Comparison of ENCODE assay signal across 23 cellular contexts in genomic region chr19:50869479-50869878, GRCh38. TPM values are rescaled to one million over a fixed set of nuclear protein-coding genes. Genes with fewer than 3 reads are reported as not detected.
DNase-seq lines count a peak whose midpoint lies in the region; ATAC-seq, FAIRE-seq and TF ChIP-seq lines count a peak whose summit lies in the region.
"Had no signal": no experiment of that assay in that cellular context is flagged by ENCODE, and none has a peak within 500 bp of the region (broad histone marks: within the 10 kb centered on the region; RNA-seq: fewer than 3 reads in every experiment).

No MANE protein-coding gene starts in this region.

- TF ChIP-seq RAD21 in K562 (CRISPR knock-in tag; conservative IDR thresholded peaks at IDR 0.05 in 1 of 2, IDR thresholded peaks at IDR 0.05 in 1 of 2), result no peak

- ATAC-seq in K562, result no peak
- ATAC-seq in GM19452 (IDR thresholded peaks at IDR 0.05; ENCODE audit: unreplicated experiment), result no peak
- ATAC-seq: HCT116 had no signal

- no peak overlapping the region for H4K8ac ChIP-seq in H9 (replicated peaks; ENCODE audit: insufficient read length, low read depth, low read length)

- no peak overlapping the region for H3T11ph ChIP-seq in H9 (ENCODE audit: low read length)

- no peak for FAIRE-seq in K562 (lab: Jason Lieb, UNC)
- FAIRE-seq: A549, G401.6, GM12892, H1 had no signal

- no peak for TF ChIP-seq CTCF in 22Rv1 (IDR thresholded peaks at IDR 0.05)
- TF ChIP-seq CTCF in MM.1S (IDR thresholded peaks at IDR 0.05; ENCODE audit: low read length), result no peak
- TF ChIP-seq CTCF in K562 (IDR thresholded peaks at IDR 0.05 in 2 of 3, conservative IDR thresholded peaks at IDR 0.05 in 1 of 3; ENCODE audit: insufficient read depth in 2 of 3, low read depth in 1 of 3, low read length in 3 of 3), result no peak
- no peak for TF ChIP-seq CTCF in prostate gland (IDR thresholded peaks at IDR 0.05)
- no peak for TF ChIP-seq CTCF in H9 (conservative IDR thresholded peaks at IDR 0.05)
- no peak for TF ChIP-seq CTCF in chondrocyte (IDR thresholded peaks at IDR 0.05)

- H3K79me2 ChIP-seq in MM.1S (ENCODE audit: low read length) (no peaks in the 10 kb centered on the region), K562 (ENCODE audit: control insufficient read depth, insufficient read depth, low read length) (no peaks in the 10 kb centered on the region), H9 (ENCODE audit: insufficient read depth, low read length) (no peaks in the 10 kb centered on the region)

- no peaks in the 10 kb centered on the region for H3K36me3 Mint-ChIP-seq in H9 (ENCODE audit: insufficient read depth in 1 of 3, low read depth in 3 of 3)
- no peaks in the 10 kb centered on the region for H3K36me3 Mint-ChIP-seq in chondrocyte (ENCODE audit: low read depth)
- H3K36me3 Mint-ChIP-seq: CD4-positive, alpha-beta memory T cell had no signal

- no peak overlapping the region for H3K14ac ChIP-seq in H9 (ENCODE audit: insufficient read depth, low read length)

- no peak for TF ChIP-seq POLR2A in K562 (conservative IDR thresholded peaks at IDR 0.05)
- TF ChIP-seq POLR2A in prostate gland (IDR thresholded peaks at IDR 0.05), result no peak

- H3K4me1 ChIP-seq in MM.1S (ENCODE audit: low read length) (no peaks in the 10 kb centered on the region), K562 (replicated peaks in 1 of 2; ENCODE audit: control insufficient read depth in 2 of 2, insufficient read depth in 2 of 2, low read length in 2 of 2) (peaks cover 4 to 7% of the 10 kb centered on the region in 2 experiments; a peak in 4 of 5 replicates), prostate gland (replicated peaks) (peaks cover 16% of the 10 kb centered on the region), H9 (ENCODE audit: insufficient read depth, low read length) (no peaks in the 10 kb centered on the region)
- H3K4me1 ChIP-seq: A549 had no signal

- H2AFZ ChIP-seq in MM.1S (ENCODE audit: low read length), result peak overlapping the region; percentile 93; the same call in 1 of the 2 replicates
- H2AFZ ChIP-seq in K562 (ENCODE audit: low read depth, low read length), result peak overlapping the region; percentile 97
- no peak overlapping the region for H2AFZ ChIP-seq in H9 (ENCODE audit: low read length)
- H2AFZ ChIP-seq: GM23248 had no signal

- H3K9me3 ChIP-seq in MM.1S (replicated peaks; ENCODE audit: insufficient read depth, low read length) (no peaks in the 10 kb centered on the region), K562 (replicated peaks; ENCODE audit: control insufficient read depth, insufficient read depth, low read depth, low read length) (0 out of 2 replicates have a peak, but pooled peaks cover 4% of the 10 kb centered on the region), prostate gland (no peaks in the 10 kb centered on the region), H9 (ENCODE audit: control insufficient read depth, low read depth, low read length) (no peaks in the 10 kb centered on the region)
- H3K9me3 ChIP-seq: BE2C; BLaER1 treated with 17β-estradiol and CSF1 and Interleukin-3, amounts not matched to agents 10 nM and 100 nM had no signal

- WGBS in K562 (ENCODE audit: insufficient coverage, low coverage, missing lambda C conversion rate), result 34% methylated on average over 4 of the region's 4 CpGs
- WGBS in prostate gland, result 40% methylated on average over 4 of the region's 4 CpGs
- WGBS in H9 (ENCODE audit: extremely low coverage, insufficient read length, low lambda C conversion rate), result no CpG with 5 or more reads among the region's 4 CpGs

- H3K36me3 ChIP-seq in MM.1S (replicated peaks; ENCODE audit: insufficient read depth, low read length), result no peaks in the 10 kb centered on the region
- no peaks in the 10 kb centered on the region for H3K36me3 ChIP-seq in K562 (ENCODE audit: control insufficient read depth, insufficient read depth, low read length)
- H3K36me3 ChIP-seq in prostate gland, result no peaks in the 10 kb centered on the region
- H3K36me3 ChIP-seq: BE2C; BLaER1 treated with 17β-estradiol and CSF1 and Interleukin-3, amounts not matched to agents 10 nM and 100 nM had no signal

- no peak overlapping the region for H3K23ac ChIP-seq in H9 (ENCODE audit: insufficient read length, low read depth, low read length)

- no peak overlapping the region for H3K56ac ChIP-seq in H9 (ENCODE audit: insufficient read length, low read depth, low read length)

- H2BK12ac ChIP-seq in H9 (ENCODE audit: insufficient read length, low read depth, low read length), result no peak overlapping the region

- no peak overlapping the region for H3K4ac ChIP-seq in H9 (ENCODE audit: low read depth, low read length)

- no peak overlapping the region for H2BK5ac ChIP-seq in H9 (ENCODE audit: insufficient read length, low read length)

- H3K27me3 ChIP-seq in MM.1S (replicated peaks; ENCODE audit: insufficient read depth, low read length), result peaks cover 84% of the 10 kb centered on the region
- peaks cover 11 to 20% of the 10 kb centered on the region in 2 experiments; a peak in 3 of 5 replicates for H3K27me3 ChIP-seq in K562 (ENCODE audit: control insufficient read depth in 2 of 2, insufficient read depth in 2 of 2, low read length in 2 of 2)
- H3K27me3 ChIP-seq in prostate gland (replicated peaks; ENCODE audit: insufficient read depth), result no peaks in the 10 kb centered on the region
- H3K27me3 ChIP-seq in H9 (ENCODE audit: insufficient read depth, low read length), result peaks cover 3% of the 10 kb centered on the region; the same call in 1 of the 2 replicates
- H3K27me3 ChIP-seq: BLaER1 treated with 17β-estradiol and CSF1 and Interleukin-3, amounts not matched to agents 10 nM and 100 nM had no signal

- CTCF ChIA-PET in K562 (lab: Yijun Ruan, JAX; ENCODE audit: low intra/inter-chr PET ratio), result no interaction called here

- BruUV-seq in K562 (replicated peaks; lab: Mats Ljungman, UMichigan), result no TSS peak

- H3K27ac Mint-ChIP-seq in H9 (no peak overlapping the region), chondrocyte (ENCODE audit: unreplicated experiment) (no peak overlapping the region)

- no peak overlapping the region for H2BK120ac ChIP-seq in H9 (ENCODE audit: low read depth, low read length, poor library complexity, severe bottlenecking)

- H4K91ac ChIP-seq in H9 (ENCODE audit: insufficient read length, low read depth, low read length), result no peak overlapping the region

- H4K20me1 ChIP-seq in MM.1S (ENCODE audit: insufficient read depth, low read length), result no peaks in the 10 kb centered on the region
- no peaks in the 10 kb centered on the region for H4K20me1 ChIP-seq in K562 (replicated peaks; ENCODE audit: control insufficient read depth, insufficient read depth, low read length)
- H4K20me1 ChIP-seq in H9 (ENCODE audit: control insufficient read depth, insufficient read depth, insufficient read length), result no peaks in the 10 kb centered on the region
- H4K20me1 ChIP-seq: BLaER1 treated with 17β-estradiol and CSF1 and Interleukin-3, amounts not matched to agents 10 nM and 100 nM had no signal

- H2BK15ac ChIP-seq in H9 (ENCODE audit: low read depth, low read length), result no peak overlapping the region

- peak overlapping the region; percentile 100 for H3K27ac ChIP-seq in 22Rv1
- H3K27ac ChIP-seq in MM.1S (ENCODE audit: low read length), result no peak overlapping the region
- H3K27ac ChIP-seq in K562 (ENCODE audit: extremely low read depth, low read depth, low read length), result no peak overlapping the region
- peak overlapping the region; percentile 97 to 99 for H3K27ac ChIP-seq in prostate gland
- no peak overlapping the region for H3K27ac ChIP-seq in H9 (ENCODE audit: insufficient read length, low read depth, low read length)
- H3K27ac ChIP-seq: A549; BLaER1 treated with 17β-estradiol and CSF1 and Interleukin-3, amounts not matched to agents 10 nM and 100 nM; GM23248 had no signal

- H3K27me3 Mint-ChIP-seq in H9 (ENCODE audit: low read depth) (peaks cover 80% of the 10 kb centered on the region), chondrocyte (ENCODE audit: low read depth) (peaks cover 15% of the 10 kb centered on the region)

- no peak overlapping the region for H2BK20ac ChIP-seq in H9 (ENCODE audit: low read depth, low read length, poor library complexity, severe bottlenecking)

- no peaks in the 10 kb centered on the region for H3K79me1 ChIP-seq in H9 (ENCODE audit: insufficient read depth, low read depth, low read length, poor library complexity, severe bottlenecking)

- no peak overlapping the region for H2AK5ac ChIP-seq in H9 (ENCODE audit: insufficient read length, low read length)

- H3K9me3 Mint-ChIP-seq in H9 (no peaks in the 10 kb centered on the region; a peak in 1 of 5 replicates), chondrocyte (ENCODE audit: low read depth) (no peaks in the 10 kb centered on the region)

- no peaks in the 10 kb centered on the region for H3K9me1 ChIP-seq in K562 (ENCODE audit: control insufficient read depth, insufficient read depth, low read length)

- H3K9ac ChIP-seq in MM.1S (ENCODE audit: low read length), result no peak overlapping the region
- H3K9ac ChIP-seq in K562 (ENCODE audit: insufficient read depth in 1 of 2, low read depth in 2 of 2, low read length in 2 of 2), result no peak overlapping the region
- no peak overlapping the region for H3K9ac ChIP-seq in H9 (ENCODE audit: extremely low read depth, insufficient read length, low read length)
- H3K9ac ChIP-seq: BLaER1 treated with 17β-estradiol and CSF1 and Interleukin-3, amounts not matched to agents 10 nM and 100 nM; GM23248 had no signal

- H3K4me3 Mint-ChIP-seq in H9 (no peak overlapping the region), chondrocyte (ENCODE audit: unreplicated experiment) (no peak overlapping the region)
- H3K4me3 Mint-ChIP-seq: CD4-positive, alpha-beta memory T cell had no signal

- H4K5ac ChIP-seq in H9 (ENCODE audit: insufficient read length, low read depth, low read length), result no peak overlapping the region

- H3F3A ChIP-seq in MM.1S (ENCODE audit: insufficient read depth, low read length), result no peaks in the 10 kb centered on the region

- H3K4me1 Mint-ChIP-seq in H9 (no peaks in the 10 kb centered on the region), chondrocyte (ENCODE audit: low read depth) (no peaks in the 10 kb centered on the region)
- H3K4me1 Mint-ChIP-seq: CD4-positive, alpha-beta memory T cell had no signal

- in situ Hi-C loops in K562 (cut with MboI), result no loop called here

- no peak for DNase-seq in MM.1S
- DNase-seq in K562 (ENCODE audit: extremely low read depth in 1 of 4, low spot score in 3 of 4), result no peak
- DNase-seq in prostate gland (ENCODE audit: low spot score), result no peak
- no peak for DNase-seq in H9
- DNase-seq in chondrocyte (ENCODE audit: low spot score), result no peak
- DNase-seq: 8988T; ACHN; AML-193; BE2C; Calu3; CD4-positive, alpha-beta memory T cell; COR-L47; DND-41; GM23248; H7 had no signal

- no peak overlapping the region for H3K4me2 ChIP-seq in MM.1S (ENCODE audit: low read depth, low read length)
- no peak overlapping the region for H3K4me2 ChIP-seq in K562 (ENCODE audit: insufficient read depth, low read length)
- no peak overlapping the region for H3K4me2 ChIP-seq in H9 (ENCODE audit: insufficient read depth, insufficient read length, low read length)
- H3K4me2 ChIP-seq: BLaER1 treated with 17β-estradiol and CSF1 and Interleukin-3, amounts not matched to agents 10 nM and 100 nM had no signal

- POLR2A ChIA-PET in K562 (lab: Yijun Ruan, JAX), result interaction anchor here (1.3 kb wide), 1 partner anchor 74 kb away, joined by 5 read pairs; no protein-coding TSS in a partner anchor

- no peaks in the 10 kb centered on the region for H3K9me2 ChIP-seq in MM.1S (replicated peaks; ENCODE audit: insufficient read depth, low read length)

- no peak overlapping the region for H3K18ac ChIP-seq in H9 (ENCODE audit: insufficient read length, low read depth, low read length)

- H3K23me2 ChIP-seq in H9 (ENCODE audit: insufficient read length, low read depth, low read length, poor library complexity, severe bottlenecking), result no peaks in the 10 kb centered on the region

- TF ChIP-seq EP300 in K562 (IDR thresholded peaks at IDR 0.05; ENCODE audit: low read length), result no peak

- no peak overlapping the region for H3K4me3 ChIP-seq in MM.1S (ENCODE audit: low read length)
- no peak overlapping the region for H3K4me3 ChIP-seq in K562
- H3K4me3 ChIP-seq in prostate gland, result no peak overlapping the region
- H3K4me3 ChIP-seq: BLaER1 treated with 17β-estradiol and CSF1 and Interleukin-3, amounts not matched to agents 10 nM and 100 nM; GM23248 had no signal

- intact Hi-C loops in K562 (cut with micrococcal nuclease) (no loop called here), prostate gland (cut with DNase I) (no loop called here)

RNA-seq across cellular contexts. Expression of gene KLK2, which starts 3.8 kb away (rescaled TPM):
- total RNA-seq in K562 (2011; cell fraction: chromatin; rRNA removed; ENCODE audit: low replicate concordance), result 1.3 and 4.1 TPM in 2 replicates
- total RNA-seq in K562 (2011; cell fraction: nucleolus; rRNA removed), result 1.3 and 1.8 TPM in 2 replicates
- total RNA-seq in K562 (2011; cell fraction: nucleoplasm; rRNA removed), result 0.88 and 2.5 TPM in 2 replicates
- total RNA-seq in K562 (2014; rRNA removed), result not detected in 2 replicates
- total RNA-seq in K562 (2014; rRNA removed; fragmentation: Illumina TruSeq; extraction: Trizol), result 0.47 TPM in 1 of 2 replicates, not detected in the other
- 0.18 and 0.38 TPM in 2 replicates for total RNA-seq in K562 (2015; rRNA removed; fragmentation: Illumina TruSeq; extraction: Trizol)
- 0.24 and 0.74 TPM in 2 replicates for total RNA-seq in K562 (2021)
- 0.31 and 0.39 TPM in 2 replicates for polyA plus RNA-seq in K562 (2011; rRNA removed)
- 0.52 TPM in 1 of 2 replicates, not detected in the other for polyA plus RNA-seq in K562 (2011; cell fraction: cytosol; rRNA removed)
- 0.94 and 2.9 TPM in 2 replicates for polyA plus RNA-seq in K562 (2011; cell fraction: nucleus; rRNA removed)
- polyA plus RNA-seq in K562 (2012), result 0.40 and 0.76 TPM in 2 replicates
- 0.25 and 0.69 TPM in 2 replicates for polyA plus RNA-seq in K562 (2014; fragmentation: Illumina TruSeq; extraction: Trizol)
- polyA plus RNA-seq in K562 (2014; fragmentation: Nextera tagmentation; extraction: Ambion mirVana), result under 1 TPM; 0.11 to 0.22 TPM
- polyA plus RNA-seq in K562 (2014; rRNA removed), result 0.11 and 0.46 TPM in 2 replicates
- 0.42 TPM in 1 of 2 replicates, not detected in the other for polyA minus RNA-seq in K562 (2011; rRNA and poly(A)+ RNA removed)
- not detected in 2 replicates for polyA minus RNA-seq in K562 (2011; cell fraction: cytosol; rRNA and poly(A)+ RNA removed)
- 0.40 and 0.44 TPM in 2 replicates for polyA minus RNA-seq in K562 (2011; cell fraction: nucleus; rRNA and poly(A)+ RNA removed)
- over 10,000 TPM in 1 of 2 donors, 1,000 to 10,000 TPM in 1; 3,344 to 10,024 TPM for total RNA-seq in prostate gland
- not detected in 2 replicates for total RNA-seq in H9 (2021)
- not detected in 3 replicates for total RNA-seq in chondrocyte
- total RNA-seq: Calu3; CD4-positive, alpha-beta memory T cell; GM23248; H1; H7 had no signal
- polyA plus RNA-seq: CD4-positive, alpha-beta memory T cell; GM23248 had no signal

RNA-seq across cellular contexts. Expression of gene KLK3, which starts 14.8 kb away (rescaled TPM):
- not detected in 2 replicates for total RNA-seq in K562 (2011; cell fraction: chromatin; rRNA removed; ENCODE audit: low replicate concordance)
- not detected in 2 replicates for total RNA-seq in K562 (2011; cell fraction: nucleolus; rRNA removed)
- total RNA-seq in K562 (2011; cell fraction: nucleoplasm; rRNA removed), result not detected in 2 replicates
- not detected in 2 replicates for total RNA-seq in K562 (2014; rRNA removed)
- total RNA-seq in K562 (2014; rRNA removed; fragmentation: Illumina TruSeq; extraction: Trizol), result not detected in 2 replicates
- total RNA-seq in K562 (2015; rRNA removed; fragmentation: Illumina TruSeq; extraction: Trizol), result not detected in 2 replicates
- not detected in 2 replicates for total RNA-seq in K562 (2021)
- not detected in 2 replicates for polyA plus RNA-seq in K562 (2011; rRNA removed)
- polyA plus RNA-seq in K562 (2011; cell fraction: cytosol; rRNA removed), result not detected in 2 replicates
- not detected in 2 replicates for polyA plus RNA-seq in K562 (2011; cell fraction: nucleus; rRNA removed)
- polyA plus RNA-seq in K562 (2012), result not detected in 2 replicates
- polyA plus RNA-seq in K562 (2014; fragmentation: Illumina TruSeq; extraction: Trizol), result not detected in 2 replicates
- not detected for polyA plus RNA-seq in K562 (2014; fragmentation: Nextera tagmentation; extraction: Ambion mirVana)
- not detected in 2 replicates for polyA plus RNA-seq in K562 (2014; rRNA removed)
- not detected in 2 replicates for polyA minus RNA-seq in K562 (2011; rRNA and poly(A)+ RNA removed)
- not detected in 2 replicates for polyA minus RNA-seq in K562 (2011; cell fraction: cytosol; rRNA and poly(A)+ RNA removed)
- polyA minus RNA-seq in K562 (2011; cell fraction: nucleus; rRNA and poly(A)+ RNA removed), result not detected in 2 replicates
- total RNA-seq in prostate gland, result over 10,000 TPM in 1 of 2 donors, 1,000 to 10,000 TPM in 1; 7,620 to 35,247 TPM
- not detected in 2 replicates for total RNA-seq in H9 (2021)
- not detected in 3 replicates for total RNA-seq in chondrocyte
- total RNA-seq: Calu3; CD4-positive, alpha-beta memory T cell; GM23248; H1; H7 had no signal
- polyA plus RNA-seq: A549; CD4-positive, alpha-beta memory T cell; GM23248 had no signal

RNA-seq across cellular contexts. Expression of gene KLK15, which starts 36.1 kb away (rescaled TPM):
- total RNA-seq in K562 (2011; cell fraction: chromatin; rRNA removed; ENCODE audit: low replicate concordance), result not detected in 2 replicates
- total RNA-seq in K562 (2011; cell fraction: nucleolus; rRNA removed), result not detected in 2 replicates
- total RNA-seq in K562 (2011; cell fraction: nucleoplasm; rRNA removed), result not detected in 2 replicates
- total RNA-seq in K562 (2014; rRNA removed) (not detected in 2 replicates), K562 (2014; rRNA removed; fragmentation: Illumina TruSeq; extraction: Trizol) (not detected in 2 replicates), K562 (2015; rRNA removed; fragmentation: Illumina TruSeq; extraction: Trizol) (not detected in 2 replicates), K562 (2021) (not detected in 2 replicates), prostate gland (1 to 10 TPM; 4.0 to 8.5 TPM), H9 (2021) (not detected in 2 replicates), chondrocyte (not detected in 3 replicates)
- polyA plus RNA-seq in K562 (2011; rRNA removed) (not detected in 2 replicates), K562 (2014; fragmentation: Illumina TruSeq; extraction: Trizol) (not detected in 2 replicates), K562 (2014; fragmentation: Nextera tagmentation; extraction: Ambion mirVana) (not detected), K562 (2014; rRNA removed) (not detected in 2 replicates)
- polyA plus RNA-seq in K562 (2011; cell fraction: cytosol; rRNA removed), result not detected in 2 replicates
- polyA plus RNA-seq in K562 (2011; cell fraction: nucleus; rRNA removed), result not detected in 2 replicates
- polyA plus RNA-seq in K562 (2012), result not detected in 2 replicates
- polyA minus RNA-seq in K562 (2011; rRNA and poly(A)+ RNA removed), result not detected in 2 replicates
- not detected in 2 replicates for polyA minus RNA-seq in K562 (2011; cell fraction: cytosol; rRNA and poly(A)+ RNA removed)
- polyA minus RNA-seq in K562 (2011; cell fraction: nucleus; rRNA and poly(A)+ RNA removed), result not detected in 2 replicates
- total RNA-seq: Calu3; CD4-positive, alpha-beta memory T cell; GM23248; H1; H7 had no signal
- polyA plus RNA-seq: A549; CD4-positive, alpha-beta memory T cell; GM23248; H1 had no signal

RNA-seq across cellular contexts. Expression of gene KLK4, which starts 41.7 kb away (rescaled TPM):
- not detected in 2 replicates for total RNA-seq in K562 (2011; cell fraction: chromatin; rRNA removed; ENCODE audit: low replicate concordance)
- total RNA-seq in K562 (2011; cell fraction: nucleolus; rRNA removed), result not detected in 2 replicates
- total RNA-seq in K562 (2011; cell fraction: nucleoplasm; rRNA removed), result not detected in 2 replicates
- total RNA-seq in K562 (2014; rRNA removed) (not detected in 2 replicates), K562 (2014; rRNA removed; fragmentation: Illumina TruSeq; extraction: Trizol) (not detected in 2 replicates), K562 (2015; rRNA removed; fragmentation: Illumina TruSeq; extraction: Trizol) (not detected in 2 replicates), K562 (2021) (not detected in 2 replicates), prostate gland (100 to 1,000 TPM; 188 to 330 TPM), H9 (2021) (0.48 TPM in 1 of 2 replicates, not detected in the other), chondrocyte (not detected in 3 replicates)
- polyA plus RNA-seq in K562 (2011; rRNA removed) (not detected in 2 replicates), K562 (2014; fragmentation: Illumina TruSeq; extraction: Trizol) (not detected in 2 replicates), K562 (2014; fragmentation: Nextera tagmentation; extraction: Ambion mirVana) (not detected), K562 (2014; rRNA removed) (not detected in 2 replicates)
- not detected in 2 replicates for polyA plus RNA-seq in K562 (2011; cell fraction: cytosol; rRNA removed)
- polyA plus RNA-seq in K562 (2011; cell fraction: nucleus; rRNA removed), result not detected in 2 replicates
- 0.10 TPM in 1 of 2 replicates, not detected in the other for polyA plus RNA-seq in K562 (2012)
- not detected in 2 replicates for polyA minus RNA-seq in K562 (2011; rRNA and poly(A)+ RNA removed)
- polyA minus RNA-seq in K562 (2011; cell fraction: cytosol; rRNA and poly(A)+ RNA removed), result not detected in 2 replicates
- polyA minus RNA-seq in K562 (2011; cell fraction: nucleus; rRNA and poly(A)+ RNA removed), result not detected in 2 replicates
- total RNA-seq: Calu3; CD4-positive, alpha-beta memory T cell; GM23248; H1; H7 had no signal
- polyA plus RNA-seq: A549; CD4-positive, alpha-beta memory T cell; GM23248 had no signal

RNA-seq across cellular contexts. Expression of gene KLK1, which starts 45.9 kb away (rescaled TPM):
- 12.6 and 15.0 TPM in 2 replicates for total RNA-seq in K562 (2011; cell fraction: chromatin; rRNA removed; ENCODE audit: low replicate concordance)
- 8.7 and 9.7 TPM in 2 replicates for total RNA-seq in K562 (2011; cell fraction: nucleolus; rRNA removed)
- 14.8 and 17.8 TPM in 2 replicates for total RNA-seq in K562 (2011; cell fraction: nucleoplasm; rRNA removed)
- total RNA-seq in K562 (2014; rRNA removed) (1.2 and 3.1 TPM in 2 replicates), K562 (2014; rRNA removed; fragmentation: Illumina TruSeq; extraction: Trizol) (1.5 TPM in 2 replicates), K562 (2015; rRNA removed; fragmentation: Illumina TruSeq; extraction: Trizol) (0.87 and 1.3 TPM in 2 replicates), K562 (2021) (9.3 and 11.7 TPM in 2 replicates), prostate gland (10 to 100 TPM in 1 of 2 donors, 1 to 10 TPM in 1; 8.3 to 45.2 TPM), H9 (2021) (2.1 and 2.3 TPM in 2 replicates), chondrocyte (not detected in 3 replicates)
- polyA plus RNA-seq in K562 (2011; rRNA removed) (9.6 and 13.5 TPM in 2 replicates), K562 (2014; fragmentation: Illumina TruSeq; extraction: Trizol) (14.3 and 15.4 TPM in 2 replicates), K562 (2014; fragmentation: Nextera tagmentation; extraction: Ambion mirVana) (10 to 100 TPM in 1 of 2 experiments, 1 to 10 TPM in 1; 9.1 to 10.3 TPM), K562 (2014; rRNA removed) (5.3 and 9.8 TPM in 2 replicates)
- polyA plus RNA-seq in K562 (2011; cell fraction: cytosol; rRNA removed), result 16.9 and 24.1 TPM in 2 replicates
- polyA plus RNA-seq in K562 (2011; cell fraction: nucleus; rRNA removed), result 23.3 and 36.6 TPM in 2 replicates
- 13.7 and 31.9 TPM in 2 replicates for polyA plus RNA-seq in K562 (2012)
- polyA minus RNA-seq in K562 (2011; rRNA and poly(A)+ RNA removed), result 8.6 and 11.7 TPM in 2 replicates
- polyA minus RNA-seq in K562 (2011; cell fraction: cytosol; rRNA and poly(A)+ RNA removed), result 8.4 and 11.9 TPM in 2 replicates
- polyA minus RNA-seq in K562 (2011; cell fraction: nucleus; rRNA and poly(A)+ RNA removed), result 7.9 and 10.4 TPM in 2 replicates
- total RNA-seq: Calu3; CD4-positive, alpha-beta memory T cell; GM23248; H7 had no signal
- polyA plus RNA-seq: CD4-positive, alpha-beta memory T cell; GM23248 had no signal

Comparison
In these comparisons a context has a peak if more than half of its experiments do, and no peak if none do; other contexts are left out.
1. H3K27ac ChIP-seq: peak in 22Rv1 (single experiment) and prostate gland (2 of 2); none in MM.1S (single experiment), K562 (single experiment) and H9 (single experiment).
2. RNA of gene KLK2, which starts 3.8 kb away (total RNA-seq): 3,344 to 10,024 TPM in prostate gland; 0.18 to 4.1 TPM in K562, not detected in H9 and not detected in chondrocyte; every median in the first group is over 100 times any median in the second.
3. RNA of gene KLK3, which starts 14.8 kb away (total RNA-seq): 7,620 to 35,247 TPM in prostate gland; not detected in K562, not detected in H9 and not detected in chondrocyte; every median in the first group is over 1,000 times any median in the second.